Comparison of ENCODE assay signal across 29 cellular contexts in genomic region chr1:17297991-17298390, GRCh38. TPM values are rescaled to one million over a fixed set of nuclear protein-coding genes. Genes with fewer than 3 reads are reported as not detected.
"Had no signal": no experiment of that assay in that cellular context is flagged by ENCODE, and none has a peak within 500 bp of the region (broad histone marks: within the 10 kb centered on the region; RNA-seq: fewer than 3 reads in every experiment).

No MANE protein-coding gene starts in this region.

- H3K36me3 Mint-ChIP-seq: activated CD4-positive, alpha-beta memory T cell treated with anti-CD3 and anti-CD28 coated beads for 36 hours had no signal

- H3K27ac ChIP-seq: breast epithelium, colonic mucosa, dorsolateral prefrontal cortex, gastrocnemius medialis, parathyroid adenoma, sigmoid colon, thoracic aorta, upper lobe of left lung had no signal

- H3K4me3 Mint-ChIP-seq: activated CD4-positive, alpha-beta memory T cell treated with anti-CD3 and anti-CD28 coated beads for 36 hours; activated naive CD8-positive, alpha-beta T cell treated with anti-CD3 and anti-CD28 coated beads for 36 hours; nephron progenitor cell; stimulated activated naive B cell treated with anti-CD40 and anti-IgM and Interleukin-4, amounts not matched to agents 10 μg/mL and 1 μg/mL and 100 μg/mL, for 72 hours had no signal

- ATAC-seq: gastrocnemius medialis; left cardiac atrium; mucosa of descending colon; stimulated activated naive B cell treated with anti-CD40 and anti-IgM and Interleukin-4, amounts not matched to agents 10 μg/mL and 1 μg/mL and 100 μg/mL, for 72 hours; T-helper 17 cell had no signal

- H3K4me3 ChIP-seq: breast epithelium, colonic mucosa, dorsolateral prefrontal cortex, gastrocnemius medialis, mucosa of descending colon, sigmoid colon, smooth muscle cell, thoracic aorta, upper lobe of left lung had no signal

- H3K27ac Mint-ChIP-seq: activated CD4-positive, alpha-beta memory T cell treated with anti-CD3 and anti-CD28 coated beads for 36 hours; activated naive CD8-positive, alpha-beta T cell treated with anti-CD3 and anti-CD28 coated beads for 36 hours; nephron progenitor cell; stimulated activated naive B cell treated with anti-CD40 and anti-IgM and Interleukin-4, amounts not matched to agents 10 μg/mL and 1 μg/mL and 100 μg/mL, for 72 hours; T-helper 17 cell had no signal

- H3K36me3 ChIP-seq: breast epithelium, colonic mucosa, gastrocnemius medialis, sigmoid colon, thoracic aorta, upper lobe of left lung had no signal

- H3K4me1 Mint-ChIP-seq: activated naive CD8-positive, alpha-beta T cell treated with anti-CD3 and anti-CD28 coated beads for 36 hours; stimulated activated naive B cell treated with anti-CD40 and anti-IgM and Interleukin-4, amounts not matched to agents 10 μg/mL and 1 μg/mL and 100 μg/mL, for 72 hours; T-helper 17 cell had no signal

- H3K4me1 ChIP-seq: breast epithelium, colonic mucosa, gastrocnemius medialis, parathyroid adenoma, sigmoid colon, upper lobe of left lung had no signal

- DNase-seq: activated CD4-positive, alpha-beta memory T cell treated with anti-CD3 and anti-CD28 coated beads for 36 hours; activated CD4-positive, alpha-beta T cell treated with anti-CD3 and anti-CD28 coated beads for 48 hours; activated naive CD4-positive, alpha-beta T cell treated with Interleukin-2 at 50 U/mL for 16 hours; activated naive CD8-positive, alpha-beta T cell treated with anti-CD3 and anti-CD28 coated beads for 36 hours; activated T-cell treated with anti-CD3 and anti-CD28 coated beads, Interleukin-2, amount 50 U/mL, for 48 hours; colonic mucosa; dorsolateral prefrontal cortex; gastrocnemius medialis; head of caudate nucleus; hypothalamus; left cardiac atrium; mesenchymal stem cell; mucosa of descending colon; nephron progenitor cell; nucleus accumbens; retina; sigmoid colon; stimulated activated CD4-positive, alpha-beta T cell treated with anti-CD3 and anti-CD28 coated beads, Interleukin-2, amount 100 ng/mL, for 48 hours; stimulated activated CD8-positive, alpha-beta memory T cell treated with anti-CD3 and anti-CD28 coated beads, Interleukin-4, amount 100 ng/mL, for 48 hours; stimulated activated naive B cell treated with anti-CD40 and anti-IgM and Interleukin-4, amounts not matched to agents 10 μg/mL and 1 μg/mL and 100 μg/mL, for 72 hours; SW 1271; T-helper 17 cell; upper lobe of left lung had no signal

- H3K9me3 ChIP-seq: colonic mucosa, gastrocnemius medialis had no signal

- H3K27me3 ChIP-seq: breast epithelium, colonic mucosa, upper lobe of left lung had no signal

RNA-seq across cellular contexts. Expression of gene PADI4, which starts 10.0 kb away (rescaled TPM):
- total RNA-seq: colonic mucosa, epithelial cell of proximal tubule, gastrocnemius medialis, sigmoid colon, smooth muscle cell had no signal

RNA-seq across cellular contexts. Expression of gene PADI3, which starts 49.1 kb away (rescaled TPM):
- total RNA-seq: activated CD4-positive, alpha-beta memory T cell treated with anti-CD3 and anti-CD28 coated beads for 36 hours; activated naive CD8-positive, alpha-beta T cell treated with anti-CD3 and anti-CD28 coated beads for 36 hours; breast epithelium; dorsolateral prefrontal cortex; epithelial cell of proximal tubule; gastrocnemius medialis; left cardiac atrium; liver; sigmoid colon; smooth muscle cell; T-helper 17 cell; thoracic aorta; upper lobe of left lung had no signal
